8 cellular contexts compared by ENCODE assay signal in genomic region chr7:35801392-35802101, GRCh38. TPM values are rescaled to one million over a fixed set of nuclear protein-coding genes. Genes with fewer than 3 reads are reported as not detected.
DNase-seq lines count a peak whose midpoint lies in the region; ATAC-seq and TF ChIP-seq lines count a peak whose summit lies in the region.

No MANE protein-coding gene starts in this region.

- peak overlapping the region; percentile 79 to 94 for H3K4me3 ChIP-seq in Panc1 (ENCODE audit: low read depth in 2 of 2, low read length in 2 of 2)

- peaks cover 44% of the 10 kb centered on the region for H3K4me1 ChIP-seq in Panc1 (ENCODE audit: control insufficient read depth, insufficient read depth, low read length)

- peak; percentile 90 for DNase-seq in DMS 273 (lab: John Stamatoyannopoulos, UW; ENCODE audit: unreplicated experiment)
- DNase-seq in HUDEP-2 (lab: John Stamatoyannopoulos, UW; ENCODE audit: unreplicated experiment in 76 of 76) = peak in 65 of 76 experiments; percentile 1 to 78 (median 49)
- peak; percentile 17 for DNase-seq in Panc1 (ENCODE audit: low read depth, low spot score)
- peak; percentile 79 to 84 for DNase-seq in activated T-cell treated with anti-CD3 and anti-CD28 coated beads, Interleukin-2, amount 50 U/mL, for 72 hours
- DNase-seq in fibroblast of gingiva (ENCODE audit: low read depth) = peak; percentile 63
- peak; percentile 65 to 87 (median 76) for DNase-seq in naive thymus-derived CD8-positive, alpha-beta T cell
- DNase-seq in stimulated activated naive CD4-positive, alpha-beta T cell (lab: John Stamatoyannopoulos, UW) = peak; percentile 65 to 89 (median 74)

- H3K36me3 Mint-ChIP-seq in activated T-cell treated with anti-CD3 and anti-CD28 coated beads, Interleukin-2, amount 50 U/mL, for 72 hours (ENCODE audit: insufficient read depth in 2 of 2) = peaks cover 3 to 6% of the 10 kb centered on the region in 2 donors
- peaks cover 0 to 8% (median 0%) of the 10 kb centered on the region in 3 donors for H3K36me3 Mint-ChIP-seq in naive thymus-derived CD8-positive, alpha-beta T cell

- peak; percentile 95 for TF ChIP-seq CTCF in Panc1 (IDR thresholded peaks at IDR 0.05)

- intact Hi-C loops in Panc1 (cut with micrococcal nuclease; ENCODE audit: unreplicated experiment) = loop anchor here (10.0 kb wide), 1 partner anchor 87 kb away; no protein-coding TSS in a partner anchor

- H3K36me3 ChIP-seq in Panc1 (ENCODE audit: control insufficient read depth, insufficient read depth, low read length) = no peaks in the 10 kb centered on the region; the same call in 1 of the 2 replicates

- in situ Hi-C loops in Panc1 (cut with HindIII; ENCODE audit: low pct_unique_long_range_greater_than_20kb, low sequenced_read_pairs) = no loop called here

- H3K9me3 ChIP-seq in Panc1 (ENCODE audit: control insufficient read depth, insufficient read depth, low read depth, low read length) = no peaks in the 10 kb centered on the region

- no peaks in the 10 kb centered on the region for H3K27me3 ChIP-seq in Panc1 (ENCODE audit: control insufficient read depth, insufficient read depth, low read length)

- peak overlapping the region; percentile 99 for H3K27ac Mint-ChIP-seq in activated T-cell treated with anti-CD3 and anti-CD28 coated beads, Interleukin-2, amount 50 U/mL, for 72 hours
- H3K27ac Mint-ChIP-seq in naive thymus-derived CD8-positive, alpha-beta T cell = peak overlapping the region; percentile 94 to 100 (median 99)

- no peaks in the 10 kb centered on the region for H3K9me3 Mint-ChIP-seq in activated T-cell treated with anti-CD3 and anti-CD28 coated beads, Interleukin-2, amount 50 U/mL, for 72 hours
- no peaks in the 10 kb centered on the region for H3K9me3 Mint-ChIP-seq in naive thymus-derived CD8-positive, alpha-beta T cell

- CTCF ChIA-PET in Panc1 (lab: Charles Lee) = interaction anchor here (0.6 to 0.8 kb wide), 4 partner anchors 30 to 327 kb away, joined by 3 to 8 read pairs (median 6); no protein-coding TSS in a partner anchor

- peak overlapping the region; percentile 99 for H3K27ac ChIP-seq in Panc1 (ENCODE audit: low read length)

- H3K27me3 Mint-ChIP-seq in activated T-cell treated with anti-CD3 and anti-CD28 coated beads, Interleukin-2, amount 50 U/mL, for 72 hours (ENCODE audit: low read depth) = no peaks in the 10 kb centered on the region
- H3K27me3 Mint-ChIP-seq in naive thymus-derived CD8-positive, alpha-beta T cell = no peaks in the 10 kb centered on the region

- POLR2A ChIA-PET in Panc1 (lab: Charles Lee) = interaction anchor here (0.6 to 1.0 kb wide), 3 partner anchors 11 to 90 kb away, joined by 3 to 6 read pairs (median 4); no protein-coding TSS in a partner anchor
- POLR2A ChIA-PET in naive thymus-derived CD8-positive, alpha-beta T cell (lab: Charles Lee) = interaction anchor here (0.7 to 4.7 kb wide), 23 partner anchors 10 to 1646 kb away, joined by 3 to 76 read pairs (median 4); partner anchors contain the start of genes ELMO1 and HERPUD2

- ATAC-seq in GM21381 (IDR thresholded peaks at IDR 0.05; ENCODE audit: unreplicated experiment) (peak; percentile 30), Panc1 (peak; percentile 65)
- ATAC-seq in activated T-cell treated with anti-CD3 and anti-CD28 coated beads, Interleukin-2, amount 50 U/mL, for 72 hours (replicated peaks in 1 of 2) = peak; percentile 46 to 56
- ATAC-seq in naive thymus-derived CD8-positive, alpha-beta T cell = peak; percentile 45 to 52

- BruUV-seq in Panc1 (replicated peaks; lab: Mats Ljungman, UMichigan) = no TSS peak

- H3K4me1 Mint-ChIP-seq in activated T-cell treated with anti-CD3 and anti-CD28 coated beads, Interleukin-2, amount 50 U/mL, for 72 hours (ENCODE audit: low read depth) = peaks cover 50% of the 10 kb centered on the region
- H3K4me1 Mint-ChIP-seq in naive thymus-derived CD8-positive, alpha-beta T cell = peaks cover 35 to 57% (median 54%) of the 10 kb centered on the region in 4 donors

- peak overlapping the region; percentile 99 for H3K4me3 Mint-ChIP-seq in activated T-cell treated with anti-CD3 and anti-CD28 coated beads, Interleukin-2, amount 50 U/mL, for 72 hours
- peak overlapping the region; percentile 91 to 97 (median 94) for H3K4me3 Mint-ChIP-seq in naive thymus-derived CD8-positive, alpha-beta T cell

RNA-seq across cellular contexts. Expression of gene SEPTIN7, which starts 0.7 kb away (rescaled TPM):
- total RNA-seq in Panc1 (2021; ENCODE audit: unreplicated experiment) = 292 TPM
- polyA plus RNA-seq in Panc1 (2012; ENCODE audit: insufficient read length) = 201 TPM
- total RNA-seq in activated T-cell treated with anti-CD3 and anti-CD28 coated beads, Interleukin-2, amount 50 U/mL, for 72 hours = 100 to 1,000 TPM; 199 to 206 TPM
- 100 to 1,000 TPM; 244 TPM for total RNA-seq in naive thymus-derived CD8-positive, alpha-beta T cell
- 100 to 1,000 TPM; 488 to 693 (median 497) TPM for polyA plus RNA-seq in naive thymus-derived CD8-positive, alpha-beta T cell

Comparison
In these comparisons a context has a peak if more than half of its experiments do, and no peak if none do; other contexts are left out.
1. Peak in every context shown above with its lines: DNase-seq, ATAC-seq, H3K4me3 ChIP-seq and H3K27ac ChIP-seq.
2. DNase-seq: peak in every context shown above with its lines; median percentile 90 in DMS 273; 82 in activated T-cell treated with anti-CD3 and anti-CD28 coated beads, Interleukin-2, amount 50 U/mL, for 72 hours; 76 in naive thymus-derived CD8-positive, alpha-beta T cell; 74 in stimulated activated naive CD4-positive, alpha-beta T cell; 63 in fibroblast of gingiva; 49 in HUDEP-2; 17 in Panc1.